ENCODE assay signal across 8 cellular contexts in the genomic region with DNA sequence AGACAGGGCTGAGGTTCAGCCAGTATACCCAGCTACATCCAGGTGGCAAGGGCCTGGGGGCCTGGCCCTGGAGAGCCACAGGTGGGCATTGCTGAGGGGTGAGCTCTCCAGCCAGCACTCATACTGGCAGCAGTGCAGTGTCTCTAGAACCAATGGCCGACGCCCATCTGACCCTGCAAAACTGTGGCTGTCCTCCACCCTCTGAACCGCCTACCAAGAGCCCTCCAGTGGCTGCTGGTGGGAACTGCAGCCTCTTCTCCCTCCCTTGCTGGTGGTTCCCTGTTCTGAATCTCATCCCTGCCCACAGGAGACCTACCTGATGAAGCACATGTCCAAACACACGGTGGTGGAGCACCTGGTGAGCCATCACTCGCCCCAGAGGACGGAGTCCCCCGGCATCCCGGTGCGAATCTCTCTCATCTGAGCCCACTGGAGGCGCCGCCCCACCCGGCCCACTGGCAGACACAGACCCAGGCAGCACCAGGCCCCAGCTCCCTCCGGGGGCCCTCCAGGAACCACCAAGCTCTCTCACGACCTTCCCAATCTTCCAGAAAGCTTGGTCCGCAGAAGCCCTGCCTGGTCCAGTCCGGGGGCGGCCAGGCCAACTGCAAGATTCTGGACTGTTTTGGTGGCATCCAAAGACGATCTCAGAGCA. TPM values are rescaled to one million over a fixed set of nuclear protein-coding genes. Genes with fewer than 3 reads are reported as not detected.
DNase-seq lines count a peak whose midpoint lies in the region; ATAC-seq and TF ChIP-seq lines count a peak whose summit lies in the region.

No MANE protein-coding gene starts in this region.

- no peak overlapping the region for H3K4me2 ChIP-seq in trophoblast cell (ENCODE audit: low read length)

- no peak overlapping the region for H3K18ac ChIP-seq in trophoblast cell (ENCODE audit: low read length)

- no peaks in the 10 kb centered on the region for H3K4me1 ChIP-seq in RWPE2 (ENCODE audit: insufficient read depth, poor library complexity, severe bottlenecking)
- H3K4me1 ChIP-seq in trophoblast cell (ENCODE audit: control insufficient read depth in 1 of 2, insufficient read depth in 2 of 2, low read length in 2 of 2): peaks cover 0 to 3% of the 10 kb centered on the region in 2 experiments
- peaks cover 31% of the 10 kb centered on the region for H3K4me1 ChIP-seq in vagina

- H2AK5ac ChIP-seq in trophoblast cell (ENCODE audit: low read length): no peak overlapping the region

- no peaks in the 10 kb centered on the region for H3K9me3 ChIP-seq in RWPE2 (ENCODE audit: severe bottlenecking)
- no peaks in the 10 kb centered on the region for H3K9me3 ChIP-seq in trophoblast cell (ENCODE audit: insufficient read depth, low read depth, low read length)
- H3K9me3 ChIP-seq in vagina: no peaks in the 10 kb centered on the region

- no peak overlapping the region for H3K23ac ChIP-seq in trophoblast cell (ENCODE audit: low read length)

- H3K27ac ChIP-seq in RWPE2 (ENCODE audit: poor library complexity, severe bottlenecking) (no peak overlapping the region), trophoblast cell (ENCODE audit: low read depth, low read length) (no peak overlapping the region), vagina (peak overlapping the region; percentile 18)

- DNase-seq in ELF-1 (ENCODE audit: low read depth, low spot score): peak; percentile 91
- peak; percentile 85 for DNase-seq in HuH-7.5 (ENCODE audit: low spot score)
- peak; percentile 49 for DNase-seq in RWPE2 (ENCODE audit: low spot score)
- peak; percentile 27 for DNase-seq in activated gamma-delta T cell treated with anti-CD3 and anti-CD28 coated beads, Interleukin-2, amount 50 U/mL, for 16 hours (ENCODE audit: low read depth)
- DNase-seq in glomerular endothelial cell (ENCODE audit: extremely low read depth, low read depth, low spot score): peak; percentile 10
- peak; percentile 28 to 83 for DNase-seq in trophoblast cell
- DNase-seq in vagina (ENCODE audit: extremely low spot score in 2 of 2): no peak

- no peak overlapping the region for H3K4ac ChIP-seq in trophoblast cell (ENCODE audit: low read depth, low read length)

- H3K79me2 ChIP-seq in trophoblast cell (ENCODE audit: control insufficient read depth, insufficient read depth, low read length, poor library complexity): no peaks in the 10 kb centered on the region

- H2BK120ac ChIP-seq in trophoblast cell (ENCODE audit: insufficient read depth, low read length, poor library complexity): no peak overlapping the region

- H3K79me1 ChIP-seq in trophoblast cell (ENCODE audit: low read length): no peaks in the 10 kb centered on the region

- H3K36me3 ChIP-seq in RWPE2 (ENCODE audit: low read depth): peaks cover 19% of the 10 kb centered on the region
- H3K36me3 ChIP-seq in trophoblast cell (ENCODE audit: control insufficient read depth in 1 of 2, insufficient read depth in 2 of 2, low read length in 2 of 2): peaks cover 41 to 49% of the 10 kb centered on the region in 2 experiments
- peaks cover 0 to 38% of the 10 kb centered on the region in 2 donors for H3K36me3 ChIP-seq in vagina

- H2AFZ ChIP-seq in trophoblast cell (ENCODE audit: insufficient read depth, low read length, poor library complexity): no peak overlapping the region

- no CpG with 5 or more reads among the region's 18 CpGs for WGBS in trophoblast cell (ENCODE audit: extremely low coverage, insufficient coverage, insufficient read length)

- H4K8ac ChIP-seq in trophoblast cell (ENCODE audit: low read depth, low read length): no peak overlapping the region

- H3K27me3 ChIP-seq in RWPE2 (ENCODE audit: insufficient read depth, poor library complexity, severe bottlenecking) (no peaks in the 10 kb centered on the region), trophoblast cell (ENCODE audit: insufficient read depth, low read length) (no peaks in the 10 kb centered on the region), vagina (no peaks in the 10 kb centered on the region)

- H3K9ac ChIP-seq in trophoblast cell (ENCODE audit: low read length): no peak overlapping the region

- ATAC-seq in RWPE2 (ENCODE audit: low read depth) (peak; percentile 69), GM18519 (IDR thresholded peaks at IDR 0.05; ENCODE audit: low FRiP score, unreplicated experiment) (no peak)

- no peak for TF ChIP-seq POLR2A in vagina (IDR thresholded peaks at IDR 0.05)

- peak overlapping the region; percentile 14 for H4K12ac ChIP-seq in trophoblast cell (ENCODE audit: low read depth, low read length)

- H3K4me3 ChIP-seq in RWPE2 (ENCODE audit: severe bottlenecking) (no peak overlapping the region), trophoblast cell (ENCODE audit: low read depth, low read length) (no peak overlapping the region), vagina (no peak overlapping the region)

- no peak overlapping the region for H4K91ac ChIP-seq in trophoblast cell (ENCODE audit: low read depth, low read length)

- intact Hi-C loops in vagina (cut with DNase I): loop anchor here (5.0 kb wide), 1 partner anchor 69 kb away; no protein-coding TSS in a partner anchor

- H2BK5ac ChIP-seq in trophoblast cell (ENCODE audit: low read depth, low read length, poor library complexity): no peak overlapping the region

- H2BK12ac ChIP-seq in trophoblast cell (ENCODE audit: low read length): no peak overlapping the region

- TF ChIP-seq CTCF in RWPE2 (IDR thresholded peaks at IDR 0.05; ENCODE audit: poor library complexity, severe bottlenecking) (peak; percentile 83), vagina (IDR thresholded peaks at IDR 0.05) (peak; percentile 26 to 75 (median 73))

- H3K14ac ChIP-seq in trophoblast cell (ENCODE audit: low read length): no peak overlapping the region

RNA-seq across cellular contexts. Expression of a gene that starts 22.1 kb away (rescaled TPM):
- not detected in 2 replicates for total RNA-seq in glomerular endothelial cell
- polyA plus RNA-seq in trophoblast cell (2013): not detected in 2 replicates
- total RNA-seq in vagina: not detected

RNA-seq across cellular contexts. Expression of a gene that starts 42.5 kb away (rescaled TPM):
- 15.8 and 30.3 TPM in 2 replicates for total RNA-seq in glomerular endothelial cell
- polyA plus RNA-seq in trophoblast cell (2013): 31.7 and 34.3 TPM in 2 replicates
- total RNA-seq in vagina: 24.6 TPM

Comparison
In these comparisons a context has a peak if more than half of its experiments do, and no peak if none do; other contexts are left out.
1. DNase-seq: peak in ELF-1 (single experiment), HuH-7.5 (single experiment), RWPE2 (single experiment), activated gamma-delta T cell treated with anti-CD3 and anti-CD28 coated beads, Interleukin-2, amount 50 U/mL, for 16 hours (single experiment), glomerular endothelial cell (single experiment) and trophoblast cell (2 of 2); none in vagina (0 of 2).